ENCODE assay signal across 9 cellular contexts in the genomic region with DNA sequence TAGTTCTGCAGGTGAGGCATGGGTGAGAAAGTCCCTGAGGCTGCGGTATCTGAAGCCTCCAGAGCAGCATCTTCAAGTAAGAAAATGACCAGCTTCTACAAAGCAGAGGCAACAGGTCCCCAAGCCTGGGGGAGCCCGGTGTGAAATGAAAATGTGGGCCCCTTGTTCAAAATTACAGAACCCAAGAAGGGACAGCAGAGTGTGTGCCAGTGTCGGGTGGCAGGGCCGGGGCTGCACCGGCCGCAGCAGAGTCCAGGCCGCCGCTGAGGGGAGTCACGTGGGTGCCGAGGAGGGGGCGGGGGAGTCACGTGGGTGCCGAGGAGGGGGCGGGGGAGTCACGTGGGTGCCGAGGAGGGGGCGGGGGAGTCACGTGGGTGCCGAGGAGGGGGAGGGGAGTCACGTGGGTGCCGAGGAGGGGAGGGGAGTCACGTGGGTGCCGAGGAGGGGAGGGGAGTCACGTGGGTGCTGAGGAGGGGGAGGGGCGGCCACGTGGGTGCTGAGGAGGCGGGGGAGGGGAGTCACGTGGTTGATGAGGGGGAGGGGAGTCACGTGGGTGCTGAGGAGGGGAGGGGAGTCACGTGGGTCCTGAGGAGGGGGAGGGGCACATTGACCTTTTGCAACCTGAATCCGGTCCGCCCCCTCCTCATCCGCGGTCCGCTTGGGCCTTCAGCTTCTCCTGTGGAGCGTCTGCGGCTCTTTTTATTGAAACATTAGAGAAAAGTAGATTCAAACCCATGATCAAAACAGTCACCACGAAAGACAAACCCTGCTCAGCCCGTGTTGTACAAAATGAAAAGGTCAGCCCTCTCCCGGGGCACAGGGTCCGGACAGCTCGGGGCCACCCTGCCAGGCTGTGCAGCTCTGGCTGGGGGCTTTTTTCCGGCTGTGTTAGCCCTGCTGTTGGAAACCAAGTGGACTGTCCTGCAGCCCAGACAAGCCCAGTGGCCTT. TPM values are rescaled to one million over a fixed set of nuclear protein-coding genes. Genes with fewer than 3 reads are reported as not detected.
DNase-seq lines count a peak whose midpoint lies in the region; ATAC-seq, FAIRE-seq and TF ChIP-seq lines count a peak whose summit lies in the region.
"Had no signal": no experiment of that assay in that cellular context is flagged by ENCODE, and none has a peak within 500 bp of the region (broad histone marks: within the 10 kb centered on the region; RNA-seq: fewer than 3 reads in every experiment).

No MANE protein-coding gene starts in this region.

- H3K27me3 ChIP-seq in left lung (no peaks in the 10 kb centered on the region), upper lobe of right lung (no peaks in the 10 kb centered on the region)

- no peaks in the 10 kb centered on the region for H3K36me3 ChIP-seq in left lung
- no peaks in the 10 kb centered on the region for H3K36me3 ChIP-seq in upper lobe of right lung

- ATAC-seq in left lung (peak; percentile 69), upper lobe of right lung (no peak)

- H3K4me1 Mint-ChIP-seq in activated CD4-positive, alpha-beta memory T cell treated with anti-CD3 and anti-CD28 coated beads, Interleukin-2, amount 10 ng/mL, durations not matched to agents 7 days and 5 days: peaks cover 7% of the 10 kb centered on the region
- no peaks in the 10 kb centered on the region for H3K4me1 Mint-ChIP-seq in mesothelial cell of epicardium

- intact Hi-C loops in left lung (cut with DNase I): no loop called here
- intact Hi-C loops in upper lobe of right lung (cut with DNase I): no loop called here

- TF ChIP-seq CTCF in 22Rv1 (IDR thresholded peaks at IDR 0.05): no peak
- no peak for TF ChIP-seq CTCF in left lung (IDR thresholded peaks at IDR 0.05)
- TF ChIP-seq CTCF in upper lobe of right lung (IDR thresholded peaks at IDR 0.05): no peak
- TF ChIP-seq CTCF in mesothelial cell of epicardium (IDR thresholded peaks at IDR 0.05; ENCODE audit: unreplicated experiment): no peak

- H3K9me3 ChIP-seq in left lung (no peaks in the 10 kb centered on the region), upper lobe of right lung (no peaks in the 10 kb centered on the region)

- H3K27ac Mint-ChIP-seq in activated CD4-positive, alpha-beta memory T cell treated with anti-CD3 and anti-CD28 coated beads, Interleukin-2, amount 10 ng/mL, durations not matched to agents 7 days and 5 days: no peak overlapping the region
- no peak overlapping the region for H3K27ac Mint-ChIP-seq in mesothelial cell of epicardium

- H3K27ac ChIP-seq in 22Rv1 (peak overlapping the region; percentile 76), left lung (no peak overlapping the region), upper lobe of right lung (no peak overlapping the region)

- FAIRE-seq in GM19239 (lab: Jason Lieb, UNC): no peak

- no peaks in the 10 kb centered on the region for H3K36me3 Mint-ChIP-seq in activated CD4-positive, alpha-beta memory T cell treated with anti-CD3 and anti-CD28 coated beads, Interleukin-2, amount 10 ng/mL, durations not matched to agents 7 days and 5 days (ENCODE audit: low read depth)
- H3K36me3 Mint-ChIP-seq in mesothelial cell of epicardium: no peaks in the 10 kb centered on the region

- no peaks in the 10 kb centered on the region for H3K4me1 ChIP-seq in left lung
- H3K4me1 ChIP-seq in upper lobe of right lung: no peaks in the 10 kb centered on the region

- H3K4me3 Mint-ChIP-seq in activated CD4-positive, alpha-beta memory T cell treated with anti-CD3 and anti-CD28 coated beads, Interleukin-2, amount 10 ng/mL, durations not matched to agents 7 days and 5 days: peak overlapping the region; percentile 18
- H3K4me3 Mint-ChIP-seq in mesothelial cell of epicardium: no peak overlapping the region

- H3K4me3 ChIP-seq in left lung: no peak overlapping the region
- no peak overlapping the region for H3K4me3 ChIP-seq in upper lobe of right lung

- CTCF ChIA-PET in activated CD4-positive, alpha-beta memory T cell treated with anti-CD3 and anti-CD28 coated beads, Interleukin-2, amount 10 ng/mL, durations not matched to agents 7 days and 5 days (lab: Charles Lee): no interaction called here

- no peaks in the 10 kb centered on the region for H3K27me3 Mint-ChIP-seq in activated CD4-positive, alpha-beta memory T cell treated with anti-CD3 and anti-CD28 coated beads, Interleukin-2, amount 10 ng/mL, durations not matched to agents 7 days and 5 days
- H3K27me3 Mint-ChIP-seq in mesothelial cell of epicardium (ENCODE audit: low read depth): peaks cover 3% of the 10 kb centered on the region

- POLR2A ChIA-PET in activated CD4-positive, alpha-beta memory T cell treated with anti-CD3 and anti-CD28 coated beads, Interleukin-2, amount 10 ng/mL, durations not matched to agents 7 days and 5 days (lab: Charles Lee): no interaction called here

- no peaks in the 10 kb centered on the region for H3K9me3 Mint-ChIP-seq in activated CD4-positive, alpha-beta memory T cell treated with anti-CD3 and anti-CD28 coated beads, Interleukin-2, amount 10 ng/mL, durations not matched to agents 7 days and 5 days
- H3K9me3 Mint-ChIP-seq in mesothelial cell of epicardium: no peaks in the 10 kb centered on the region

- DNase-seq in GM19239 (ENCODE audit: insufficient read length, low spot score): peak; percentile 37
- peak; percentile 82 for DNase-seq in NCI-H2227 treated with DMSO at 0.1 percent for 48 hours (lab: John Stamatoyannopoulos, UW)
- DNase-seq in activated CD4-positive, alpha-beta memory T cell treated with anti-CD3 and anti-CD28 coated beads, Interleukin-2, amount 10 ng/mL, durations not matched to agents 7 days and 5 days: peak; percentile 49
- peak; percentile 40 to 41 for DNase-seq in left lung
- DNase-seq in upper lobe of right lung: no peak
- no peak for DNase-seq in superior temporal gyrus (ENCODE audit: extremely low spot score)
- DNase-seq in mesothelial cell of epicardium (ENCODE audit: low spot score in 2 of 2, unreplicated experiment in 2 of 2): no peak

RNA-seq across cellular contexts. Expression of gene COLEC11, which starts 10.4 kb away (rescaled TPM):
- not detected for total RNA-seq in activated CD4-positive, alpha-beta memory T cell treated with anti-CD3 and anti-CD28 coated beads, Interleukin-2, amount 10 ng/mL, durations not matched to agents 7 days and 5 days
- total RNA-seq in left lung (1 to 10 TPM in 1 of 2 donors, under 1 TPM in 1; 0.84 to 1.4 TPM), upper lobe of right lung (1.5 TPM), mesothelial cell of epicardium (9.8 to 10.8 TPM (median 10.1 TPM) in 3 replicates)

RNA-seq across cellular contexts. Expression of gene RPS7, which starts 30.2 kb away (rescaled TPM):
- 1,000 to 10,000 TPM; 1,152 to 1,168 TPM for total RNA-seq in activated CD4-positive, alpha-beta memory T cell treated with anti-CD3 and anti-CD28 coated beads, Interleukin-2, amount 10 ng/mL, durations not matched to agents 7 days and 5 days
- total RNA-seq in left lung: 1,000 to 10,000 TPM in 1 of 2 donors, 100 to 1,000 TPM in 1; 909 to 1,079 TPM
- total RNA-seq in upper lobe of right lung: 807 TPM
- total RNA-seq in mesothelial cell of epicardium: 1,528 to 1,604 TPM (median 1,590 TPM) in 3 replicates

RNA-seq across cellular contexts. Expression of gene RNASEH1, which starts 47.2 kb away (rescaled TPM):
- 10 to 100 TPM; 21.3 to 24.6 TPM for total RNA-seq in activated CD4-positive, alpha-beta memory T cell treated with anti-CD3 and anti-CD28 coated beads, Interleukin-2, amount 10 ng/mL, durations not matched to agents 7 days and 5 days
- total RNA-seq in left lung (10 to 100 TPM; 16.1 to 22.8 TPM), upper lobe of right lung (18.6 TPM), mesothelial cell of epicardium (21.1 to 24.3 TPM (median 22.5 TPM) in 3 replicates)

RNA-seq across cellular contexts. Expression of gene ALLC, which starts 52.7 kb away (rescaled TPM):
- not detected for total RNA-seq in activated CD4-positive, alpha-beta memory T cell treated with anti-CD3 and anti-CD28 coated beads, Interleukin-2, amount 10 ng/mL, durations not matched to agents 7 days and 5 days
- total RNA-seq in left lung (not detected), upper lobe of right lung (not detected), mesothelial cell of epicardium (not detected in 3 replicates)
- total RNA-seq: activated CD8-positive, alpha-beta memory T cell treated with anti-CD3 and anti-CD28 coated beads for 36 hours had no signal

Comparison
In these comparisons a context has a peak if more than half of its experiments do, and no peak if none do; other contexts are left out.
1. DNase-seq: peak in GM19239 (single experiment), NCI-H2227 treated with DMSO at 0.1 percent for 48 hours (single experiment), activated CD4-positive, alpha-beta memory T cell treated with anti-CD3 and anti-CD28 coated beads, Interleukin-2, amount 10 ng/mL, durations not matched to agents 7 days and 5 days (single experiment) and left lung (2 of 2); none in upper lobe of right lung (single experiment), superior temporal gyrus (single experiment) and mesothelial cell of epicardium (0 of 2).